In genomic region chr9:35792044-35792813, GRCh38 we compare ENCODE assay signal across 1 cellular context.
TF ChIP-seq lines count a peak whose summit lies in the region.

No MANE protein-coding gene starts in this region.

TF ChIP-seq in HepG2, 621 proteins besides CTCF, POLR2A, EP300 and RAD21:
- no peak for TF ChIP-seq ZNF281 (CRISPR knock-in tag; IDR thresholded peaks at IDR 0.05; ENCODE audit: borderline replicate concordance)
- TF ChIP-seq AGO2 (optimal IDR thresholded peaks at IDR 0.05; ENCODE audit: low read depth, low read length) = peak; percentile 21
TF ChIP-seq in HepG2: peak in this region for 1.
